ENCODE assay signal across 1 cellular context in the genomic region with DNA sequence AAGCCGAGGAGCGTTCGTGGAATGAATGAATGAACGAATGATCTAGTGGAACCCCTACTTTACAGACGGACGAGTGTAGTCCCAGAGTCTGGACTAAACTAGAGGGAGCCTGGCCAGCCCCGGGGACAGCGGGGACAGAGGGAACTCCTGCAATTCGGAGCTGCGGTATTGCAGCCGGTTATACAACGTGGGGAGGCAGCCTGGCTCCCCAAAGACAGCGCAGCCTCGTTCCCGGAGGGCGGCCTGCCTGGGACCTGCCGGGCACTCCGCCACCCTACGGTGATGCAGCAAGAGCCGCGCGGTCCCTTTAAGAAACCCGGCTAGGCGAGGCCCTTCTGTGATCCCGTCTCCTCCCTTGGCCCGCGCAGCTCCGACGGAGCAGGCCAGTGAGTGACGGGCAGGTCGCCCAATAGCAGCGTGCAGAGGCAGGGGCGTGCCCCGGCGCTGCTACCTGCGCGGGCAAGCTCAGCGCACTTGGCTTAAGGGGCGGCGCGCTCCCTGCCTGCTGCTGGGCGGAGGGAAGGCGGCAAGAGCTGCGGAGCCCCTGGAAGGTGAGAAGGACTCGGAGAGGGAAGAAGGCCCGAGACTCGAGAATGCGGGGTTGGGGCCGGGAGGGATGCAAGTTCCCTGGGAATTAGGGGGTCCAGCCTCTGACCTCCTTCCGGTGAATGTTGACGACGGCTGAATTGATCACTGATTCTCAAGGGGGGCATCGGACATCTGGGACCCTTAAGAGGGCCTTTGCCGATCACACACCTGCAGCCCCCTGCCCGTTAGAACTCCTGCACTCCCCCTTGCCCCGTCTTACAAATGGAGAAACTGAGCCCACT.
TF ChIP-seq lines count a peak whose summit lies in the region.

TSS of gene ABCA7 (plus strand) at position 462 of the 830 bp plus-strand sequence. CDS start 1,255 bp downstream, outside the sequence.

TF ChIP-seq in HEK293, 187 proteins besides CTCF, POLR2A, EP300 and RAD21 (continued from another document and continues in another):
- TF ChIP-seq, protein P1, sequence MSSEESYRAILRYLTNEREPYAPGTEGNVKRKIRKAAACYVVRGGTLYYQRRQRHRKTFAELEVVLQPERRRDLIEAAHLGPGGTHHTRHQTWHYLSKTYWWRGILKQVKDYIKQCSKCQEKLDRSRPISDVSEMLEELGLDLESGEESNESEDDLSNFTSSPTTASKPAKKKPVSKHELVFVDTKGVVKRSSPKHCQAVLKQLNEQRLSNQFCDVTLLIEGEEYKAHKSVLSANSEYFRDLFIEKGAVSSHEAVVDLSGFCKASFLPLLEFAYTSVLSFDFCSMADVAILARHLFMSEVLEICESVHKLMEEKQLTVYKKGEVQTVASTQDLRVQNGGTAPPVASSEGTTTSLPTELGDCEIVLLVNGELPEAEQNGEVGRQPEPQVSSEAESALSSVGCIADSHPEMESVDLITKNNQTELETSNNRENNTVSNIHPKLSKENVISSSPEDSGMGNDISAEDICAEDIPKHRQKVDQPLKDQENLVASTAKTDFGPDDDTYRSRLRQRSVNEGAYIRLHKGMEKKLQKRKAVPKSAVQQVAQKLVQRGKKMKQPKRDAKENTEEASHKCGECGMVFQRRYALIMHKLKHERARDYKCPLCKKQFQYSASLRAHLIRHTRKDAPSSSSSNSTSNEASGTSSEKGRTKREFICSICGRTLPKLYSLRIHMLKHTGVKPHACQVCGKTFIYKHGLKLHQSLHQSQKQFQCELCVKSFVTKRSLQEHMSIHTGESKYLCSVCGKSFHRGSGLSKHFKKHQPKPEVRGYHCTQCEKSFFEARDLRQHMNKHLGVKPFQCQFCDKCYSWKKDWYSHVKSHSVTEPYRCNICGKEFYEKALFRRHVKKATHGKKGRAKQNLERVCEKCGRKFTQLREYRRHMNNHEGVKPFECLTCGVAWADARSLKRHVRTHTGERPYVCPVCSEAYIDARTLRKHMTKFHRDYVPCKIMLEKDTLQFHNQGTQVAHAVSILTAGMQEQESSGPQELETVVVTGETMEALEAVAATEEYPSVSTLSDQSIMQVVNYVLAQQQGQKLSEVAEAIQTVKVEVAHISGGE (tag by site-specific recombination; conservative IDR thresholded peaks at IDR 0.05; ENCODE audit: low read depth): peak; percentile 25; the same call in 1 of the 2 replicates
- no peak; the same call in 1 of the 2 replicates for TF ChIP-seq ZNF391 (tag by site-specific recombination; IDR thresholded peaks at IDR 0.05; ENCODE audit: borderline replicate concordance, low read depth)
- TF ChIP-seq ZNF114 (tag by site-specific recombination; IDR thresholded peaks at IDR 0.05): no peak
- 0 out of 2 replicates have a peak, but pooled peaks have one; percentile 11 for TF ChIP-seq ZNF18 (tag by site-specific recombination; IDR thresholded peaks at IDR 0.05)
- no peak for TF ChIP-seq FEZF1 (tag by site-specific recombination; IDR thresholded peaks at IDR 0.05)
- TF ChIP-seq ZFP37 (tag by site-specific recombination; IDR thresholded peaks at IDR 0.05): no peak
- no peak for TF ChIP-seq ZNF274 (IDR thresholded peaks at IDR 0.05; ENCODE audit: low read length)
- TF ChIP-seq ZNF274 (tag by site-specific recombination; IDR thresholded peaks at IDR 0.05; ENCODE audit: borderline replicate concordance): no peak
- TF ChIP-seq SP3 (tag by site-specific recombination; IDR thresholded peaks at IDR 0.05): peak; percentile 99
- TF ChIP-seq, protein P2, sequence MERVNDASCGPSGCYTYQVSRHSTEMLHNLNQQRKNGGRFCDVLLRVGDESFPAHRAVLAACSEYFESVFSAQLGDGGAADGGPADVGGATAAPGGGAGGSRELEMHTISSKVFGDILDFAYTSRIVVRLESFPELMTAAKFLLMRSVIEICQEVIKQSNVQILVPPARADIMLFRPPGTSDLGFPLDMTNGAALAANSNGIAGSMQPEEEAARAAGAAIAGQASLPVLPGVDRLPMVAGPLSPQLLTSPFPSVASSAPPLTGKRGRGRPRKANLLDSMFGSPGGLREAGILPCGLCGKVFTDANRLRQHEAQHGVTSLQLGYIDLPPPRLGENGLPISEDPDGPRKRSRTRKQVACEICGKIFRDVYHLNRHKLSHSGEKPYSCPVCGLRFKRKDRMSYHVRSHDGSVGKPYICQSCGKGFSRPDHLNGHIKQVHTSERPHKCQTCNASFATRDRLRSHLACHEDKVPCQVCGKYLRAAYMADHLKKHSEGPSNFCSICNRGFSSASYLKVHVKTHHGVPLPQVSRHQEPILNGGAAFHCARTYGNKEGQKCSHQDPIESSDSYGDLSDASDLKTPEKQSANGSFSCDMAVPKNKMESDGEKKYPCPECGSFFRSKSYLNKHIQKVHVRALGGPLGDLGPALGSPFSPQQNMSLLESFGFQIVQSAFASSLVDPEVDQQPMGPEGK (tag by site-specific recombination; IDR thresholded peaks at IDR 0.05): peak; percentile 75
- peak; percentile 97 for TF ChIP-seq KLF1 (tag by site-specific recombination; IDR thresholded peaks at IDR 0.05)
- TF ChIP-seq TRIM28 (IDR thresholded peaks at IDR 0.05; ENCODE audit: borderline replicate concordance, low read length): no peak
- TF ChIP-seq ZXDB (tag by site-specific recombination; IDR thresholded peaks at IDR 0.05): peak; percentile 98
- no peak; the same call in 1 of the 2 replicates for TF ChIP-seq ZNF518A (tag by site-specific recombination; conservative IDR thresholded peaks at IDR 0.05; ENCODE audit: low read depth)
- no peak for TF ChIP-seq ZNF404 (tag by site-specific recombination; IDR thresholded peaks at IDR 0.05)
- no peak for TF ChIP-seq ZNF645 (tag by site-specific recombination; IDR thresholded peaks at IDR 0.05)
- TF ChIP-seq ZFP41 (tag by site-specific recombination; IDR thresholded peaks at IDR 0.05; ENCODE audit: borderline replicate concordance): no peak
- TF ChIP-seq GLIS2 (tag by site-specific recombination; IDR thresholded peaks at IDR 0.05): peak; percentile 71
- 0 out of 2 replicates have a peak, but pooled peaks have one; percentile 14 for TF ChIP-seq ZNF2 (tag by site-specific recombination; IDR thresholded peaks at IDR 0.05)
- no peak for TF ChIP-seq ZNF26 (tag by site-specific recombination; IDR thresholded peaks at IDR 0.05)
- TF ChIP-seq, protein P3, sequence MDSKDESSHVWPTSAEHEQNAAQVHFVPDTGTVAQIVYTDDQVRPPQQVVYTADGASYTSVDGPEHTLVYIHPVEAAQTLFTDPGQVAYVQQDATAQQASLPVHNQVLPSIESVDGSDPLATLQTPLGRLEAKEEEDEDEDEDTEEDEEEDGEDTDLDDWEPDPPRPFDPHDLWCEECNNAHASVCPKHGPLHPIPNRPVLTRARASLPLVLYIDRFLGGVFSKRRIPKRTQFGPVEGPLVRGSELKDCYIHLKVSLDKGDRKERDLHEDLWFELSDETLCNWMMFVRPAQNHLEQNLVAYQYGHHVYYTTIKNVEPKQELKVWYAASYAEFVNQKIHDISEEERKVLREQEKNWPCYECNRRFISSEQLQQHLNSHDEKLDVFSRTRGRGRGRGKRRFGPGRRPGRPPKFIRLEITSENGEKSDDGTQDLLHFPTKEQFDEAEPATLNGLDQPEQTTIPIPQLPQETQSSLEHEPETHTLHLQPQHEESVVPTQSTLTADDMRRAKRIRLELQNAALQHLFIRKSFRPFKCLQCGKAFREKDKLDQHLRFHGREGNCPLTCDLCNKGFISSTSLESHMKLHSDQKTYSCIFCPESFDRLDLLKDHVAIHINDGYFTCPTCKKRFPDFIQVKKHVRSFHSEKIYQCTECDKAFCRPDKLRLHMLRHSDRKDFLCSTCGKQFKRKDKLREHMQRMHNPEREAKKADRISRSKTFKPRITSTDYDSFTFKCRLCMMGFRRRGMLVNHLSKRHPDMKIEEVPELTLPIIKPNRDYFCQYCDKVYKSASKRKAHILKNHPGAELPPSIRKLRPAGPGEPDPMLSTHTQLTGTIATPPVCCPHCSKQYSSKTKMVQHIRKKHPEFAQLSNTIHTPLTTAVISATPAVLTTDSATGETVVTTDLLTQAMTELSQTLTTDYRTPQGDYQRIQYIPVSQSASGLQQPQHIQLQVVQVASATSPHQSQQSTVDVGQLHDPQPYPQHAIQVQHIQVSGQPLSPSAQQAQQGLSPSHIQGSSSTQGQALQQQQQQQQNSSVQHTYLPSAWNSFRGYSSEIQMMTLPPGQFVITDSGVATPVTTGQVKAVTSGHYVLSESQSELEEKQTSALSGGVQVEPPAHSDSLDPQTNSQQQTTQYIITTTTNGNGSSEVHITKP (tag by site-specific recombination; IDR thresholded peaks at IDR 0.05): peak; percentile 98
- no peak for TF ChIP-seq ZNF280D (tag by site-specific recombination; IDR thresholded peaks at IDR 0.05)
- TF ChIP-seq ZNF658 (tag by site-specific recombination; IDR thresholded peaks at IDR 0.05): no peak
- no peak for TF ChIP-seq SCRT1 (tag by site-specific recombination; IDR thresholded peaks at IDR 0.05; ENCODE audit: borderline replicate concordance)
